In genomic region chr6:53313784-53314382, GRCh38 we compare ENCODE assay signal across 13 cellular contexts. TPM values are rescaled to one million over a fixed set of nuclear protein-coding genes. Genes with fewer than 3 reads are reported as not detected.
DNase-seq lines count a peak whose midpoint lies in the region; ATAC-seq and TF ChIP-seq lines count a peak whose summit lies in the region.
"Had no signal": no experiment of that assay in that cellular context is flagged by ENCODE, and none has a peak within 500 bp of the region (broad histone marks: within the 10 kb centered on the region; RNA-seq: fewer than 3 reads in every experiment).

No MANE protein-coding gene starts in this region.

- CTCF ChIA-PET in OCI-LY7 (lab: Charles Lee; ENCODE audit: unreplicated experiment), result no interaction called here

- no TSS peak for BruUV-seq in OCI-LY7 (replicated peaks; lab: Mats Ljungman, UMichigan)

- POLR2A ChIA-PET in OCI-LY7 (lab: Charles Lee), result interaction anchor here (0.5 to 3.4 kb wide), 11 partner anchors 9 to 92 kb away, joined by 3 to 9 read pairs (median 3); no protein-coding TSS in a partner anchor

- H3K9me3 ChIP-seq in OCI-LY7 (ENCODE audit: low read length), result no peaks in the 10 kb centered on the region

- H2AFZ ChIP-seq in OCI-LY7 (ENCODE audit: low read length), result no peak overlapping the region
- H2AFZ ChIP-seq: GM23248 had no signal

- peaks cover 93% of the 10 kb centered on the region for H3K79me2 ChIP-seq in OCI-LY7 (ENCODE audit: insufficient read depth, low read depth, low read length)

- peaks cover 27% of the 10 kb centered on the region for H4K20me1 ChIP-seq in OCI-LY7 (ENCODE audit: insufficient read depth, low read length)

- ATAC-seq in GM21367 (IDR thresholded peaks at IDR 0.05; ENCODE audit: unreplicated experiment), result no peak

- H3K4me1 ChIP-seq in OCI-LY7 (ENCODE audit: insufficient read depth, low read length, poor library complexity, severe bottlenecking), result peaks cover 83% of the 10 kb centered on the region

- H3K4me3 ChIP-seq in OCI-LY7 (ENCODE audit: low read depth, low read length, poor library complexity, severe bottlenecking) (no peak overlapping the region), cardiac fibroblast (replicated peaks in 1 of 2; ENCODE audit: low read depth in 2 of 2, low read length in 2 of 2) (no peak overlapping the region)
- H3K4me3 ChIP-seq: GM23248 had no signal

- TF ChIP-seq CTCF in OCI-LY7 (conservative IDR thresholded peaks at IDR 0.05; ENCODE audit: low read length) (no peak), cardiac fibroblast (IDR thresholded peaks at IDR 0.05; ENCODE audit: low read depth, low read length) (no peak)

- H3K4me2 ChIP-seq in OCI-LY7 (ENCODE audit: low read length), result peak overlapping the region; percentile 87

- 0 out of 2 replicates have a peak, but pooled peaks cover 3% of the 10 kb centered on the region for H3K36me3 ChIP-seq in OCI-LY7 (ENCODE audit: insufficient read depth, low read length)

- peak overlapping the region; percentile 99 for H3K27ac ChIP-seq in OCI-LY7 (ENCODE audit: low read depth, low read length, poor library complexity, severe bottlenecking)
- H3K27ac ChIP-seq: GM23248 had no signal

- intact Hi-C loops in OCI-LY7 (cut with micrococcal nuclease; ENCODE audit: unreplicated experiment), result no loop called here

- H3K9me2 ChIP-seq in OCI-LY7 (ENCODE audit: insufficient read depth, low read length), result no peaks in the 10 kb centered on the region

- DNase-seq in ELR (ENCODE audit: low read depth) (peak; percentile 39), OCI-LY7 (ENCODE audit: low spot score) (no peak), cardiac fibroblast (ENCODE audit: low read depth in 2 of 2) (peak; percentile 74 to 90), non-pigmented ciliary epithelial cell (ENCODE audit: low read depth) (peak; percentile 48), 8988T (no peak)
- no peak for DNase-seq in activated CD4-positive, alpha-beta T cell treated with anti-CD3 and anti-CD28 coated beads, Interleukin-2, amount 50 U/mL, for 1 hour
- DNase-seq: activated naive CD4-positive, alpha-beta T cell treated with anti-CD3 and anti-CD28 coated beads for 36 hours; GM23248; islet precursor cell; NCI-H1105 treated with DMSO at 0.1 percent for 48 hours; stimulated activated CD4-positive, alpha-beta T cell treated with anti-CD3 and anti-CD28 coated beads, Interleukin-4, amount 100 ng/mL, for 24 hours; trophoblast cell had no signal

RNA-seq across cellular contexts. Expression of gene ELOVL5, which starts 34.9 kb away (rescaled TPM):
- total RNA-seq in OCI-LY7 (2014; rRNA removed; shearing (Covaris generic)), result 65.4 and 66.8 TPM in 2 replicates
- 97.1 and 107 TPM in 2 replicates for total RNA-seq in OCI-LY7 (2022)

Comparison
In these comparisons a context has a peak if more than half of its experiments do, and no peak if none do; other contexts are left out.
1. DNase-seq: peak in ELR (single experiment), cardiac fibroblast (2 of 2) and non-pigmented ciliary epithelial cell (single experiment); none in OCI-LY7 (single experiment), activated CD4-positive, alpha-beta T cell treated with anti-CD3 and anti-CD28 coated beads, Interleukin-2, amount 50 U/mL, for 1 hour (single experiment) and 8988T (single experiment).